In the genomic region with DNA sequence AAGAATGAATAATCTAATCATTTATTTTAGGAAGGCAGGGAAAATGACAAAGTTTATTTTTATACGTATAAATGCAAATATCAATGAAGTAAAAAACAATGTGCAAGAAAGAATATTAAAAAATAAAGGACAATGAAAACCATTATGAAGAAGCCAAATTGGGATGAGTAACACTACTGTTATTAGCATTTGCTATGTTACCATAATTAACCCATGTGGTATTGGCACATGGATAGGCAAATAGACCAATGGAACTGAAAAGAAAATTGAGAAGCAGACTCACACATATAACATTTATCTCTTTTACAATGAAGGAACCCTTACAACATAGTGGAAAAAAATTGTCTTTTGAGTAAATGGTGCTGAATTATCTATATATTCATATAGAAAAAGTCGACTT, we compare ENCODE assay signal across 35 cellular contexts.
"Had no signal": no experiment of that assay in that cellular context is flagged by ENCODE, and none has a peak within 500 bp of the region (broad histone marks: within the 10 kb centered on the region; RNA-seq: fewer than 3 reads in every experiment).

No MANE protein-coding gene starts in this region.

- H3K27ac ChIP-seq: KMS-11 had no signal

- H3K36me3 ChIP-seq: MG63 had no signal

- H3K27me3 ChIP-seq: MG63 had no signal

- H3K9me3 ChIP-seq: MG63 had no signal

- DNase-seq: Karpas-422, Kasumi-1, KG1, MG63, MM.1S, MV-4-11, NCI-H1048, NCI-H1092, NCI-H1092 treated with DMSO at 0.1 percent for 48 hours, NCI-H1105, NCI-H1105 treated with DMSO at 0.1 percent for 48 hours, NCI-H1417, NCI-H1417 treated with DMSO at 0.1 percent for 48 hours, NCI-H1436, NCI-H1436 treated with DMSO at 0.1 percent for 48 hours, NCI-H146, NCI-H1694, NCI-H1694 treated with DMSO at 0.1 percent for 48 hours, NCI-H187, NCI-H187 treated with DMSO at 0.1 percent for 48 hours, NCI-H1930, NCI-H2029, NCI-H2029 treated with DMSO at 0.1 percent for 48 hours, NCI-H2081, NCI-H2081 treated with DMSO at 0.1 percent for 48 hours, NCI-H2107, NCI-H2171, NCI-H2171 treated with DMSO at 0.1 percent for 48 hours, NCI-H2227 treated with DMSO at 0.1 percent for 48 hours, NCI-H226, NCI-H345, NCI-H446, NCI-H446 treated with DMSO at 0.1 percent for 48 hours, NCI-H510A had no signal

- H3K4me3 ChIP-seq: MG63 had no signal
